In the genomic region with DNA sequence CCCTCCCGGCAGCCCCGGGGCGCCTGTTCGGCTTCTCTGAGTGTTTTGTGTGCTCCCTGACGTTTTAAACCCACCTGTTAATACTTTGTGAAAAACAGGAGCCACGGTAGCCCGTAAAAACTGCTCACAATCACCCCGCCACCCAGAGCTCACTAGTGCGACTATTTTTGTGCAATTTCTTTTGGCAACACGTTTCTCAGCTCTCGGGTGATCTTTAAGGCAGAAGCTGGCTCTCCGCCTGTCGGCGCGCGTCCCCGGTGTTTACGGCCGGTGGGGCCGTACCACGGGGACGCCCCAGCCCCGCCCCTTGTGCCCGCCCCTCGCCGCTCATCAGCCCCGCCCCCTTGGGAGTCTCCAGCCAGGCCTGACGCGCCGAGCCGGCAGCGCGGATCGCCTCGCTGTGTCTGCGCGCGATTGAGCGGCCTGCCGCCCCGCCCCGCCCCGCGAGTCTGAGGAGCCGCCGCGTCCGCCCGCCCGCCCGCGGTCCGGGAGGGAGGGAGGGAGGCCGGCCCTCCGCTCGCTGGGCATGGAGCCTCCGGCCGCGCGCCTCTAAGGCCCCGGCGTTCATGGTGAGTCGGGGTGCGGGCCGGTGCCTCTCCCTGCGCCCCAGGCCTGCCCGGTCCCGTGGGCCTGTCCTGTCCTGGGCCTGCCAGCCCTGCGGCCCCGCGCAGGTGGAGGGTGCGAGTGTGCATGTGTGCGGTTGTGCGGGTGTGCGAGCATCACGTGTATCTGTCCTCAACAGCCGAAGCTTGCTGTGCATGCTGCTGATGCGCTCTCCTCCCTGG, we compare ENCODE assay signal across 8 cellular contexts. TPM values are rescaled to one million over a fixed set of nuclear protein-coding genes. Genes with fewer than 3 reads are reported as not detected.
DNase-seq lines count a peak whose midpoint lies in the region; ATAC-seq and TF ChIP-seq lines count a peak whose summit lies in the region.

No MANE protein-coding gene starts in this region.

- intact Hi-C loops in natural killer cell (cut with micrococcal nuclease): loop anchor here (1.0 to 5.0 kb wide), 6 partner anchors 44 to 315 kb away; a partner anchor contains a TSS

- H4K20me1 ChIP-seq in fibroblast of lung (ENCODE audit: control insufficient read depth, extremely low read depth, insufficient read depth, low read length): no peaks in the 10 kb centered on the region

- H3K4me3 ChIP-seq in fibroblast of lung (replicated peaks in 1 of 4; ENCODE audit: control extremely low read depth in 1 of 4, insufficient read depth in 1 of 4, low read depth in 3 of 4, low read length in 4 of 4): peak overlapping the region; percentile 82 to 95 (median 87)

- H3K9me3 ChIP-seq in KOPT-K1 (ENCODE audit: insufficient read depth, low read length, poor library complexity, severe bottlenecking): no peaks in the 10 kb centered on the region
- H3K9me3 ChIP-seq in fibroblast of lung (ENCODE audit: control insufficient read depth, insufficient read depth, low read depth, low read length): no peaks in the 10 kb centered on the region

- peak overlapping the region; percentile 97 for H3K4me2 ChIP-seq in fibroblast of lung (ENCODE audit: extremely low read depth, insufficient read depth, low read length)

- peak overlapping the region; percentile 97 for H3K4me3 Mint-ChIP-seq in natural killer cell
- peak overlapping the region; percentile 98 to 99 for H3K4me3 Mint-ChIP-seq in stimulated activated naive B cell treated with anti-CD40 and anti-IgM and Interleukin-4, amounts not matched to agents 10 μg/mL and 1 μg/mL and 100 μg/mL, for 72 hours

- H3K36me3 Mint-ChIP-seq in natural killer cell: no peaks in the 10 kb centered on the region
- H3K36me3 Mint-ChIP-seq in stimulated activated naive B cell treated with anti-CD40 and anti-IgM and Interleukin-4, amounts not matched to agents 10 μg/mL and 1 μg/mL and 100 μg/mL, for 72 hours: peaks cover 0 to 4% of the 10 kb centered on the region in 2 donors

- peak overlapping the region; percentile 85 for H2AFZ ChIP-seq in fibroblast of lung (ENCODE audit: low read length)

- peak; percentile 59 for ATAC-seq in GM21786 (IDR thresholded peaks at IDR 0.05; ENCODE audit: unreplicated experiment)
- peak; percentile 96 to 99 (median 96) for ATAC-seq in natural killer cell
- peak; percentile 89 to 93 for ATAC-seq in stimulated activated naive B cell treated with anti-CD40 and anti-IgM and Interleukin-4, amounts not matched to agents 10 μg/mL and 1 μg/mL and 100 μg/mL, for 72 hours (replicated peaks)

- DNase-seq in Daoy (ENCODE audit: low read depth) (peak; percentile 97), RKO (ENCODE audit: low spot score) (peak; percentile 91), fibroblast of lung (ENCODE audit: low read depth in 2 of 2) (peak; percentile 90 to 93), natural killer cell (peak; percentile 89)
- DNase-seq in activated T-helper 1 cell treated with anti-CD3 and anti-CD28 coated beads, Interleukin-2, amount 50 U/mL, for 16 hours (ENCODE audit: low read depth in 1 of 2, low spot score in 1 of 2): peak; percentile 86 to 90
- DNase-seq in stimulated activated naive B cell treated with anti-CD40 and anti-IgM and Interleukin-4, amounts not matched to agents 10 μg/mL and 1 μg/mL and 100 μg/mL, for 72 hours: peak; percentile 91

- no peaks in the 10 kb centered on the region for H3K27me3 Mint-ChIP-seq in natural killer cell (ENCODE audit: low read depth in 2 of 2)
- no peaks in the 10 kb centered on the region for H3K27me3 Mint-ChIP-seq in stimulated activated naive B cell treated with anti-CD40 and anti-IgM and Interleukin-4, amounts not matched to agents 10 μg/mL and 1 μg/mL and 100 μg/mL, for 72 hours

- H3K4me1 Mint-ChIP-seq in natural killer cell: peaks cover 61 to 65% of the 10 kb centered on the region in 2 donors
- H3K4me1 Mint-ChIP-seq in stimulated activated naive B cell treated with anti-CD40 and anti-IgM and Interleukin-4, amounts not matched to agents 10 μg/mL and 1 μg/mL and 100 μg/mL, for 72 hours: peaks cover 42 to 78% of the 10 kb centered on the region in 2 donors

- H3K27ac ChIP-seq in KOPT-K1 (ENCODE audit: low read depth, low read length, poor library complexity, severe bottlenecking): peak overlapping the region; percentile 60
- peak overlapping the region; percentile 92 for H3K27ac ChIP-seq in fibroblast of lung (ENCODE audit: insufficient read depth, low read length)

- peak overlapping the region; percentile 72 for H3K9ac ChIP-seq in fibroblast of lung (ENCODE audit: insufficient read depth, low read length)

- no peak for TF ChIP-seq CTCF in fibroblast of lung (conservative IDR thresholded peaks at IDR 0.05 in 1 of 2, IDR thresholded peaks at IDR 0.05 in 1 of 2; ENCODE audit: low read depth in 1 of 2, low read length in 2 of 2)
- no peak for TF ChIP-seq CTCF in natural killer cell (IDR thresholded peaks at IDR 0.05)

- no peaks in the 10 kb centered on the region for H3K27me3 ChIP-seq in fibroblast of lung (ENCODE audit: control insufficient read depth, insufficient read depth, low read length)

- peak overlapping the region; percentile 93 to 94 for H3K27ac Mint-ChIP-seq in natural killer cell
- H3K27ac Mint-ChIP-seq in stimulated activated naive B cell treated with anti-CD40 and anti-IgM and Interleukin-4, amounts not matched to agents 10 μg/mL and 1 μg/mL and 100 μg/mL, for 72 hours: peak overlapping the region; percentile 98

- peaks cover 6% of the 10 kb centered on the region for H3K4me1 ChIP-seq in fibroblast of lung (ENCODE audit: control insufficient read depth, extremely low read depth, insufficient read depth, low read length)

- H3K36me3 ChIP-seq in KOPT-K1 (ENCODE audit: insufficient read depth, low read length) (peaks cover 11% of the 10 kb centered on the region; the same call in 1 of the 2 replicates), fibroblast of lung (ENCODE audit: control insufficient read depth, insufficient read depth, low read length) (no peaks in the 10 kb centered on the region)

- H3K9me3 Mint-ChIP-seq in natural killer cell: no peaks in the 10 kb centered on the region
- no peaks in the 10 kb centered on the region for H3K9me3 Mint-ChIP-seq in stimulated activated naive B cell treated with anti-CD40 and anti-IgM and Interleukin-4, amounts not matched to agents 10 μg/mL and 1 μg/mL and 100 μg/mL, for 72 hours

- H3K79me2 ChIP-seq in fibroblast of lung (ENCODE audit: control insufficient read depth, insufficient read depth, low read length): peaks cover 25% of the 10 kb centered on the region

RNA-seq across cellular contexts. Expression of a gene that starts 56.2 kb away (rescaled TPM):
- total RNA-seq in Daoy (2014; rRNA removed; shearing (Covaris generic)): 7.3 and 9.6 TPM in 2 replicates
- total RNA-seq in fibroblast of lung (10.0 and 12.6 TPM in 2 replicates), natural killer cell (10 to 100 TPM; 22.7 to 36.3 (median 35.9) TPM)
- polyA plus RNA-seq in fibroblast of lung: 8.0 and 8.5 TPM in 2 replicates
- polyA plus RNA-seq in fibroblast of lung (2012): 11.4 and 12.8 TPM in 2 replicates
- polyA minus RNA-seq in fibroblast of lung (ENCODE audit: low replicate concordance): 8.7 and 10.4 TPM in 2 replicates

Comparison
In these comparisons a context has a peak if more than half of its experiments do, and no peak if none do; other contexts are left out.
1. Peak in every context shown above with its lines: DNase-seq, ATAC-seq, H3K4me3 ChIP-seq and H3K27ac ChIP-seq.